Comparison of ENCODE assay signal across 20 cellular contexts in genomic region chr9:74478606-74479005, GRCh38. TPM values are rescaled to one million over a fixed set of nuclear protein-coding genes. Genes with fewer than 3 reads are reported as not detected.
DNase-seq lines count a peak whose midpoint lies in the region; ATAC-seq, FAIRE-seq and TF ChIP-seq lines count a peak whose summit lies in the region.
"Had no signal": no experiment of that assay in that cellular context is flagged by ENCODE, and none has a peak within 500 bp of the region (broad histone marks: within the 10 kb centered on the region; RNA-seq: fewer than 3 reads in every experiment).

No MANE protein-coding gene starts in this region.

- H3K9me3 Mint-ChIP-seq in GM23338 = peaks cover 29% of the 10 kb centered on the region

- TF ChIP-seq CTCF in GM23338 (conservative IDR thresholded peaks at IDR 0.05; ENCODE audit: low read depth in 2 of 2) = no peak
- no peak; the same call in 1 of the 2 replicates for TF ChIP-seq CTCF in WERI-Rb-1 (IDR thresholded peaks at IDR 0.05; ENCODE audit: low read depth, low read length)

- no peak for DNase-seq in GM23338 (ENCODE audit: low spot score)
- peak; percentile 28 for DNase-seq in NCI-H69 (lab: John Stamatoyannopoulos, UW)
- peak; percentile 57 for DNase-seq in WERI-Rb-1
- DNase-seq in posterior vena cava (ENCODE audit: low spot score) = no peak
- no peak for DNase-seq in stimulated activated naive CD4-positive, alpha-beta T cell treated with Interleukin-2 at 50 U/mL for 16 hours (lab: John Stamatoyannopoulos, UW)
- no peak for DNase-seq in NCI-H2107 treated with DMSO at 0.1 percent for 48 hours (lab: John Stamatoyannopoulos, UW; ENCODE audit: unreplicated experiment)
- DNase-seq in small intestine = no peak
- DNase-seq: Calu3; CD4-positive, CD25-positive, alpha-beta regulatory T cell; DMS153; DND-41; GM23248; H7; IMR-90; KBM-7 had no signal

- no peaks in the 10 kb centered on the region for H4K20me1 ChIP-seq in BLaER1
- no peaks in the 10 kb centered on the region for H4K20me1 ChIP-seq in GM23338 (replicated peaks; ENCODE audit: insufficient read depth)

- no peaks in the 10 kb centered on the region for H3K4me1 Mint-ChIP-seq in GM23338
- H3K4me1 Mint-ChIP-seq: CD4-positive, CD25-positive, alpha-beta regulatory T cell had no signal

- WGBS in small intestine, 3 donors = 84 to 88% (median 84%) methylated on average over 6 of the region's 6 CpGs

- no peaks in the 10 kb centered on the region for H3K27me3 ChIP-seq in BLaER1
- H3K27me3 ChIP-seq in GM23338 (ENCODE audit: insufficient read depth) = no peaks in the 10 kb centered on the region
- no peaks in the 10 kb centered on the region for H3K27me3 ChIP-seq in WERI-Rb-1 (ENCODE audit: insufficient read depth, low read depth, severe bottlenecking)
- no peaks in the 10 kb centered on the region for H3K27me3 ChIP-seq in small intestine (ENCODE audit: control insufficient read depth in 2 of 2, insufficient read depth in 2 of 2, low read length in 2 of 2)

- no peak overlapping the region for H3K27ac Mint-ChIP-seq in GM23338
- H3K27ac Mint-ChIP-seq: CD4-positive, CD25-positive, alpha-beta regulatory T cell had no signal

- H2AFZ ChIP-seq in GM23338 = peak overlapping the region; percentile 19; the same call in 1 of the 2 replicates
- H2AFZ ChIP-seq: GM23248 had no signal

- no peak for ATAC-seq in GM23338
- ATAC-seq: GM12878 had no signal

- H3K4me3 Mint-ChIP-seq in GM23338 = no peak overlapping the region
- H3K4me3 Mint-ChIP-seq: CD4-positive, CD25-positive, alpha-beta regulatory T cell had no signal

- peaks cover 9% of the 10 kb centered on the region for H3K36me3 ChIP-seq in BLaER1
- peaks cover 5% of the 10 kb centered on the region; the same call in 1 of the 2 replicates for H3K36me3 ChIP-seq in GM23338 (ENCODE audit: insufficient read depth)
- H3K36me3 ChIP-seq in WERI-Rb-1 = no peaks in the 10 kb centered on the region
- H3K36me3 ChIP-seq in small intestine (ENCODE audit: control insufficient read depth in 2 of 2, insufficient read depth in 2 of 2, low read length in 2 of 2) = no peaks in the 10 kb centered on the region

- H3K27ac ChIP-seq in BLaER1 = no peak overlapping the region
- H3K27ac ChIP-seq in GM23338 (ENCODE audit: low read depth) = no peak overlapping the region
- no peak overlapping the region for H3K27ac ChIP-seq in WERI-Rb-1
- no peak overlapping the region for H3K27ac ChIP-seq in small intestine (ENCODE audit: low read depth in 1 of 2, low read length in 1 of 2)
- H3K27ac ChIP-seq: 22Rv1, GM23248 had no signal

- no peak overlapping the region for H3K4me3 ChIP-seq in BLaER1
- H3K4me3 ChIP-seq in GM23338 = no peak overlapping the region
- H3K4me3 ChIP-seq in WERI-Rb-1 (ENCODE audit: low read depth, low read length) = no peak overlapping the region
- no peak overlapping the region for H3K4me3 ChIP-seq in small intestine (ENCODE audit: low read depth in 1 of 2, low read length in 2 of 2)
- H3K4me3 ChIP-seq: GM12878, GM23248 had no signal

- intact Hi-C loops in posterior vena cava (cut with DNase I) = no loop called here

- no peak overlapping the region for H3K9ac ChIP-seq in BLaER1
- H3K9ac ChIP-seq: GM23248 had no signal

- H3K36me3 Mint-ChIP-seq in GM23338 (ENCODE audit: low read depth) = peaks cover 23% of the 10 kb centered on the region
- H3K36me3 Mint-ChIP-seq: CD4-positive, CD25-positive, alpha-beta regulatory T cell had no signal

- H3F3A ChIP-seq in GM23338 (replicated peaks; ENCODE audit: low read depth) = no peaks in the 10 kb centered on the region

- H3K4me2 ChIP-seq in BLaER1 (peak overlapping the region; percentile 26; the same call in 1 of the 2 replicates), GM23338 (no peak overlapping the region)

- peaks cover 26% of the 10 kb centered on the region for H3K9me3 ChIP-seq in BLaER1
- peaks cover 8% of the 10 kb centered on the region for H3K9me3 ChIP-seq in WERI-Rb-1 (ENCODE audit: severe bottlenecking)
- no peaks in the 10 kb centered on the region for H3K9me3 ChIP-seq in small intestine (ENCODE audit: control insufficient read depth, low read depth)

- H3K4me1 ChIP-seq in BLaER1 (peaks cover 12% of the 10 kb centered on the region), GM23338 (ENCODE audit: insufficient read depth) (no peaks in the 10 kb centered on the region), small intestine (ENCODE audit: control insufficient read depth in 2 of 2, insufficient read depth in 1 of 2, low read depth in 1 of 2, low read length in 1 of 2) (no peaks in the 10 kb centered on the region)

- H3K27me3 Mint-ChIP-seq in GM23338 (ENCODE audit: insufficient read depth, low read depth, poor library complexity) = no peaks in the 10 kb centered on the region
- H3K27me3 Mint-ChIP-seq: CD4-positive, CD25-positive, alpha-beta regulatory T cell had no signal

- no peak for FAIRE-seq in small intestine (lab: Jason Lieb, UNC)
- FAIRE-seq: GM12878, GM18507 had no signal

- 0 out of 2 replicates have a peak, but pooled peaks cover 3% of the 10 kb centered on the region for H3K9me2 ChIP-seq in GM23338 (ENCODE audit: insufficient read depth)

- no peaks in the 10 kb centered on the region for H3K79me2 ChIP-seq in GM23338 (replicated peaks; ENCODE audit: insufficient read depth)

TF ChIP-seq in GM23338, 12 proteins besides CTCF, POLR2A, EP300 and RAD21 (continues in another document):
- TF ChIP-seq ZNF462 (CRISPR knock-in tag; IDR thresholded peaks at IDR 0.05) (no peak), EZH2 (IDR thresholded peaks at IDR 0.05; ENCODE audit: low read depth, unreplicated experiment) (no peak), JUNB (IDR thresholded peaks at IDR 0.05; ENCODE audit: unreplicated experiment) (no peak), CREB1 (CRISPR knock-in tag; IDR thresholded peaks at IDR 0.05; ENCODE audit: low read depth) (no peak), ZNF114 (CRISPR knock-in tag; IDR thresholded peaks at IDR 0.05) (no peak)

RNA-seq across cellular contexts. Expression of gene RORB, which starts 18.5 kb away (rescaled TPM):
- 2.0 and 4.5 TPM in 2 replicates for total RNA-seq in GM23338 (2014; rRNA removed; shearing (Covaris generic))
- 0.92 and 1.2 TPM in 2 replicates for polyA plus RNA-seq in GM23338 (2016; fragmentation: Nextera tagmentation; extraction: Ambion mirVana)
- total RNA-seq in posterior vena cava = under 1 TPM; 0.56 to 0.62 TPM
- polyA plus RNA-seq in small intestine = under 1 TPM in 2 of 3 donors, not detected in 1; 0.01 to 0.27 TPM
- total RNA-seq: Calu3; CD4-positive, CD25-positive, alpha-beta regulatory T cell; GM23248; IMR-90 had no signal
- polyA plus RNA-seq: BJ; CD4-positive, CD25-positive, alpha-beta regulatory T cell; GM23248; IMR-90 had no signal

Comparison
In these comparisons a context has a peak if more than half of its experiments do, and no peak if none do; other contexts are left out.
1. DNase-seq: peak in NCI-H69 (single experiment) and WERI-Rb-1 (single experiment); none in GM23338 (single experiment), posterior vena cava (single experiment), stimulated activated naive CD4-positive, alpha-beta T cell treated with Interleukin-2 at 50 U/mL for 16 hours (single experiment), NCI-H2107 treated with DMSO at 0.1 percent for 48 hours (single experiment) and small intestine (single experiment).